Comparison of ENCODE assay signal across 1 cellular context in genomic region chr2:105795575-105795934, GRCh38.
TF ChIP-seq lines count a peak whose summit lies in the region.

No MANE protein-coding gene starts in this region.

TF ChIP-seq in K562, 482 proteins besides CTCF, POLR2A, EP300 and RAD21 (continued from another document):
- TF ChIP-seq PRDM10 (IDR thresholded peaks at IDR 0.05; ENCODE audit: partially characterized antibody), result peak; percentile 70
- TF ChIP-seq GABPB1 (CRISPR knock-in tag; IDR thresholded peaks at IDR 0.05), result no peak
- TF ChIP-seq FOXK2 (conservative IDR thresholded peaks at IDR 0.05 in 1 of 2, IDR thresholded peaks at IDR 0.05 in 1 of 2; ENCODE audit: low read depth in 2 of 2), result peak; percentile 17 to 34; a peak in 1 of 4 replicates
TF ChIP-seq in K562: peak in this region for 8.
